ENCODE assay signal across 17 cellular contexts in the genomic region with DNA sequence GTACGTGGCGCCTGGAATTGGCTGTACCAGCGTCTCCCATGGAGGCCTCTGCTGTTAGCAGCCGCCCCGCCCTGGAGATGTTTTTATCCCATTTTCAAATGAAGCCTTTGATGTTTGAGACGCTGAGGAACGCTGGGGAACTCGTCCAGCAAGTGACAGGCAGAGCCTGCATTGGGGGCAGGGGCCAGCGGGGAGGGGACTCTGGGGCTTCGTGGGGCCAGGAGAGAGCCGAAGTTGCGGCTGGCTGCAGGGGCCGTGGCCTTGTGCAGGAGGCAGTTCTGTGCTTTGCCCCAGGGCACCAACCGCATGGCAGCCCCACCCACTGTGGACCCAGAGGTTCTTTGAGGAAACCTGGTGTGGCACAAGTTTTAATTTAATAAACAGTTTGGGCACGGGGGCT. TPM values are rescaled to one million over a fixed set of nuclear protein-coding genes. Genes with fewer than 3 reads are reported as not detected.
DNase-seq lines count a peak whose midpoint lies in the region; ATAC-seq, FAIRE-seq and TF ChIP-seq lines count a peak whose summit lies in the region.
"Had no signal": no experiment of that assay in that cellular context is flagged by ENCODE, and none has a peak within 500 bp of the region (broad histone marks: within the 10 kb centered on the region; RNA-seq: fewer than 3 reads in every experiment).

No MANE protein-coding gene starts in this region.

- H3K27me3 ChIP-seq in HepG2 (ENCODE audit: control insufficient read depth in 1 of 2, insufficient read depth in 2 of 2, low read length in 2 of 2) (no peaks in the 10 kb centered on the region), right lobe of liver (no peaks in the 10 kb centered on the region), uterus (no peaks in the 10 kb centered on the region)

- peaks cover 11% of the 10 kb centered on the region for H3K4me1 Mint-ChIP-seq in type B pancreatic cell (ENCODE audit: unreplicated experiment)

- H3K9me3 Mint-ChIP-seq in type B pancreatic cell: no peaks in the 10 kb centered on the region
- H3K9me3 Mint-ChIP-seq: CD8-positive, alpha-beta T cell had no signal

- TSS peak; percentile 49 for BruUV-seq in HepG2 (replicated peaks; lab: Mats Ljungman, UMichigan)

- POLR2A ChIA-PET in HepG2 (lab: Yijun Ruan, JAX): no interaction called here

- no peak for DNase-seq in HepG2 (ENCODE audit: low spot score)
- DNase-seq in right lobe of liver: no peak
- no peak for DNase-seq in left colon
- no peak for DNase-seq in type B pancreatic cell (ENCODE audit: extremely low spot score, unreplicated experiment)
- DNase-seq in uterus: no peak
- DNase-seq in ecto neural progenitor cell (ENCODE audit: low spot score): no peak
- DNase-seq: CD8-positive, alpha-beta T cell; NCI-H1105; NCI-H2081; NCI-H774; OCI-M1 had no signal

- TF ChIP-seq EP300 in HepG2 (IDR thresholded peaks at IDR 0.05; ENCODE audit: low read depth in 2 of 2, low read length in 2 of 2) (no peak), HepG2 (CRISPR knock-in tag; IDR thresholded peaks at IDR 0.05; ENCODE audit: borderline replicate concordance) (no peak)

- H3K27ac Mint-ChIP-seq in type B pancreatic cell: peak overlapping the region; percentile 90
- H3K27ac Mint-ChIP-seq: CD8-positive, alpha-beta T cell had no signal

- ATAC-seq in HepG2 (no peak), right lobe of liver (no peak), left colon (peak; percentile 9)
- ATAC-seq: CD8-positive, alpha-beta T cell had no signal

- H3K27me3 Mint-ChIP-seq in type B pancreatic cell: no peaks in the 10 kb centered on the region

- in situ Hi-C loops in HepG2 (cut with HindIII; ENCODE audit: extremely low pct_ligation_motif_present, low pct_unique_long_range_greater_than_20kb): no loop called here

- no peak overlapping the region for H3K9ac ChIP-seq in HepG2 (ENCODE audit: insufficient read depth, low read depth, low read length)

- H3K4me3 Mint-ChIP-seq in type B pancreatic cell: peak overlapping the region; percentile 77
- H3K4me3 Mint-ChIP-seq: CD8-positive, alpha-beta T cell had no signal

- no peak overlapping the region for H3K27ac ChIP-seq in HepG2 (ENCODE audit: extremely low read length, insufficient read depth, low read length)
- H3K27ac ChIP-seq in right lobe of liver: no peak overlapping the region
- H3K27ac ChIP-seq in uterus: no peak overlapping the region

- TF ChIP-seq POLR2A in HepG2 (IDR thresholded peaks at IDR 0.05; ENCODE audit: insufficient read depth in 1 of 2, low read depth in 2 of 2, low read length in 2 of 2): no peak
- TF ChIP-seq POLR2A in right lobe of liver (IDR thresholded peaks at IDR 0.05): no peak
- TF ChIP-seq POLR2A in uterus (IDR thresholded peaks at IDR 0.05): no peak

- no peak for TF ChIP-seq RAD21 in HepG2 (CRISPR knock-in tag; IDR thresholded peaks at IDR 0.05)

- peaks cover 14% of the 10 kb centered on the region for H3K36me3 Mint-ChIP-seq in type B pancreatic cell

- intact Hi-C loops in HepG2 (cut with micrococcal nuclease; ENCODE audit: unreplicated experiment) (no loop called here), right lobe of liver (cut with DNase I) (no loop called here), left colon (cut with DNase I, micrococcal nuclease) (no loop called here), uterus (cut with DNase I; ENCODE audit: low total_unique reads) (no loop called here)

- no peak for TF ChIP-seq CTCF in HepG2 (CRISPR knock-in tag; IDR thresholded peaks at IDR 0.05)
- TF ChIP-seq CTCF in right lobe of liver (IDR thresholded peaks at IDR 0.05): no peak
- TF ChIP-seq CTCF in type B pancreatic cell (conservative IDR thresholded peaks at IDR 0.05): no peak
- TF ChIP-seq CTCF in uterus (IDR thresholded peaks at IDR 0.05): no peak

- H3K9me3 ChIP-seq in HepG2 (ENCODE audit: low read length): no peaks in the 10 kb centered on the region
- H3K9me3 ChIP-seq in right lobe of liver: no peaks in the 10 kb centered on the region
- H3K9me3 ChIP-seq in uterus: no peaks in the 10 kb centered on the region

- no peak overlapping the region for H3K4me3 ChIP-seq in HepG2 (replicated peaks in 1 of 3; ENCODE audit: insufficient read depth in 1 of 3, low read depth in 2 of 3, low read length in 3 of 3)
- no peak overlapping the region for H3K4me3 ChIP-seq in right lobe of liver
- no peak overlapping the region for H3K4me3 ChIP-seq in uterus

- no peak overlapping the region for H3K4me2 ChIP-seq in HepG2 (ENCODE audit: low read depth, low read length)

- CTCF ChIA-PET in HepG2 (lab: Yijun Ruan, JAX; ENCODE audit: low intra/inter-chr PET ratio, low total read pairs): no interaction called here

- peaks cover 9% of the 10 kb centered on the region for H3K4me1 ChIP-seq in HepG2 (ENCODE audit: insufficient read depth, low read length)
- no peaks in the 10 kb centered on the region for H3K4me1 ChIP-seq in right lobe of liver
- H3K4me1 ChIP-seq in uterus: no peaks in the 10 kb centered on the region

- H4K20me1 ChIP-seq in HepG2 (ENCODE audit: insufficient read depth, low read length): no peaks in the 10 kb centered on the region

- H2AFZ ChIP-seq in HepG2 (ENCODE audit: low read length): no peak overlapping the region

- H3K36me3 ChIP-seq in HepG2 (replicated peaks in 1 of 2; ENCODE audit: control insufficient read depth in 1 of 2, insufficient read depth in 2 of 2, low read length in 2 of 2): no peaks in the 10 kb centered on the region; a peak in 2 of 5 replicates
- H3K36me3 ChIP-seq in right lobe of liver: peaks cover 0 to 17% (median 0%) of the 10 kb centered on the region in 4 donors
- no peaks in the 10 kb centered on the region for H3K36me3 ChIP-seq in uterus

- no peaks in the 10 kb centered on the region for H3K79me2 ChIP-seq in HepG2 (ENCODE audit: insufficient read depth, low read length)

- 95% methylated on average over 14 of the region's 15 CpGs for WGBS in HepG2 (ENCODE audit: low lambda C conversion rate)
- 83% methylated on average over 6 of the region's 15 CpGs for WGBS in right lobe of liver (ENCODE audit: insufficient coverage, low coverage, low lambda C conversion rate, missing lambda C conversion rate)

- no peak for FAIRE-seq in HepG2 (lab: Jason Lieb, UNC)
- FAIRE-seq: D721Med, GM12892, H1 had no signal

RNA-seq across cellular contexts. Expression of a gene that starts 13.5 kb away (rescaled TPM):
- 3.4 and 15.2 TPM in 2 replicates for total RNA-seq in HepG2 (2016; rRNA removed; fragmentation: Illumina TruSeq; extraction: Trizol)
- total RNA-seq in HepG2 (2016; cell fraction: cytosol; rRNA removed; fragmentation: Illumina TruSeq; extraction: Trizol; ENCODE audit: low read depth): 6.9 and 7.1 TPM in 2 replicates
- total RNA-seq in HepG2 (2016; cell fraction: insoluble cytoplasmic fraction; rRNA removed; fragmentation: Illumina TruSeq; extraction: Trizol): 2.9 and 18.4 TPM in 2 replicates
- total RNA-seq in HepG2 (2016; cell fraction: membrane; rRNA removed; fragmentation: Illumina TruSeq; extraction: Trizol): 7.4 and 8.6 TPM in 2 replicates
- total RNA-seq in HepG2 (2016; cell fraction: nucleus; rRNA removed; fragmentation: Illumina TruSeq; extraction: Trizol): 23.4 and 26.4 TPM in 2 replicates
- 14.9 and 20.5 TPM in 2 replicates for polyA plus RNA-seq in HepG2 (2011; rRNA removed)
- polyA plus RNA-seq in HepG2 (2011; cell fraction: cytosol; rRNA removed): 6.0 and 9.1 TPM in 2 replicates
- 268 and 341 TPM in 2 replicates for polyA plus RNA-seq in HepG2 (2011; cell fraction: nucleus; rRNA removed)
- polyA plus RNA-seq in HepG2 (2012): 23.1 and 25.3 TPM in 2 replicates
- 1.2 and 1.3 TPM in 2 replicates for polyA plus RNA-seq in HepG2 (2016; cell fraction: cytosol; fragmentation: Illumina TruSeq; extraction: Trizol; ENCODE audit: low read depth)
- 3.0 and 4.0 TPM in 2 replicates for polyA plus RNA-seq in HepG2 (2016; cell fraction: insoluble cytoplasmic fraction; fragmentation: Illumina TruSeq; extraction: Trizol; ENCODE audit: low read depth)
- polyA plus RNA-seq in HepG2 (2016; cell fraction: membrane; fragmentation: Illumina TruSeq; extraction: Trizol; ENCODE audit: low read depth): 2.8 and 3.3 TPM in 2 replicates
- polyA plus RNA-seq in HepG2 (2016; cell fraction: nucleus; fragmentation: Illumina TruSeq; extraction: Trizol; ENCODE audit: insufficient read depth, low read depth): 101 and 111 TPM in 2 replicates
- 14.4 and 27.8 TPM in 2 replicates for polyA minus RNA-seq in HepG2 (2011; rRNA and poly(A)+ RNA removed; ENCODE audit: low replicate concordance)
- polyA minus RNA-seq in HepG2 (2011; cell fraction: cytosol; rRNA and poly(A)+ RNA removed): 5.8 and 11.0 TPM in 2 replicates
- polyA minus RNA-seq in HepG2 (2011; cell fraction: nucleus; rRNA and poly(A)+ RNA removed): 17.9 and 24.7 TPM in 2 replicates
- total RNA-seq in right lobe of liver: 10 to 100 TPM; 11.8 to 39.8 (median 26.5) TPM
- 100 to 1,000 TPM; 142 to 173 TPM for total RNA-seq in left colon
- total RNA-seq in type B pancreatic cell (ENCODE audit: low replicate concordance): 131 and 149 TPM in 2 replicates
- total RNA-seq in uterus: 10 to 100 TPM; 14.3 to 58.5 (median 31.5) TPM

RNA-seq across cellular contexts. Expression of a gene that starts 13.6 kb away (rescaled TPM):
- total RNA-seq in HepG2 (2016; rRNA removed; fragmentation: Illumina TruSeq; extraction: Trizol) (140 and 152 TPM in 2 replicates), right lobe of liver (10 to 100 TPM; 22.4 to 64.2 (median 28.2) TPM), left colon (100 to 1,000 TPM in 1 of 2 donors, 10 to 100 TPM in 1; 67.1 to 101 TPM), type B pancreatic cell (ENCODE audit: low replicate concordance) (125 and 134 TPM in 2 replicates), uterus (100 to 1,000 TPM in 3 of 4 donors, 10 to 100 TPM in 1; 51.8 to 186 (median 142) TPM)
- 44.1 and 45.1 TPM in 2 replicates for total RNA-seq in HepG2 (2016; cell fraction: cytosol; rRNA removed; fragmentation: Illumina TruSeq; extraction: Trizol; ENCODE audit: low read depth)
- total RNA-seq in HepG2 (2016; cell fraction: insoluble cytoplasmic fraction; rRNA removed; fragmentation: Illumina TruSeq; extraction: Trizol): 149 and 168 TPM in 2 replicates
- 74.4 and 75.3 TPM in 2 replicates for total RNA-seq in HepG2 (2016; cell fraction: membrane; rRNA removed; fragmentation: Illumina TruSeq; extraction: Trizol)
- total RNA-seq in HepG2 (2016; cell fraction: nucleus; rRNA removed; fragmentation: Illumina TruSeq; extraction: Trizol): 48.6 and 65.2 TPM in 2 replicates
- polyA plus RNA-seq in HepG2 (2011; rRNA removed): 197 and 205 TPM in 2 replicates
- polyA plus RNA-seq in HepG2 (2011; cell fraction: cytosol; rRNA removed): 474 and 745 TPM in 2 replicates
- 183 and 205 TPM in 2 replicates for polyA plus RNA-seq in HepG2 (2011; cell fraction: nucleus; rRNA removed)
- polyA plus RNA-seq in HepG2 (2012): 107 and 132 TPM in 2 replicates
- polyA plus RNA-seq in HepG2 (2016; cell fraction: cytosol; fragmentation: Illumina TruSeq; extraction: Trizol; ENCODE audit: low read depth): 60.8 and 62.0 TPM in 2 replicates
- 210 and 243 TPM in 2 replicates for polyA plus RNA-seq in HepG2 (2016; cell fraction: insoluble cytoplasmic fraction; fragmentation: Illumina TruSeq; extraction: Trizol; ENCODE audit: low read depth)
- 91.7 and 96.1 TPM in 2 replicates for polyA plus RNA-seq in HepG2 (2016; cell fraction: membrane; fragmentation: Illumina TruSeq; extraction: Trizol; ENCODE audit: low read depth)
- 132 and 138 TPM in 2 replicates for polyA plus RNA-seq in HepG2 (2016; cell fraction: nucleus; fragmentation: Illumina TruSeq; extraction: Trizol; ENCODE audit: insufficient read depth, low read depth)
- polyA minus RNA-seq in HepG2 (2011; rRNA and poly(A)+ RNA removed; ENCODE audit: low replicate concordance): 42.2 and 52.7 TPM in 2 replicates
- polyA minus RNA-seq in HepG2 (2011; cell fraction: cytosol; rRNA and poly(A)+ RNA removed): 19.9 and 26.7 TPM in 2 replicates
- polyA minus RNA-seq in HepG2 (2011; cell fraction: nucleus; rRNA and poly(A)+ RNA removed): 24.1 and 27.4 TPM in 2 replicates

RNA-seq across cellular contexts. Expression of a gene that starts 18.1 kb away (rescaled TPM):
- total RNA-seq in HepG2 (2016; rRNA removed; fragmentation: Illumina TruSeq; extraction: Trizol) (1.4 and 2.5 TPM in 2 replicates), right lobe of liver (1 to 10 TPM in 3 of 6 experiments, under 1 TPM in 3; 0.12 to 6.7 (median 2.9) TPM), left colon (under 1 TPM; 0.25 to 0.34 TPM), type B pancreatic cell (ENCODE audit: low replicate concordance) (0.41 TPM in 1 of 2 replicates, not detected in the other), uterus (under 1 TPM in 1 of 4 donors, not detected in 3; 0.69 TPM)
- total RNA-seq in HepG2 (2016; cell fraction: cytosol; rRNA removed; fragmentation: Illumina TruSeq; extraction: Trizol; ENCODE audit: low read depth): 0.62 and 1.7 TPM in 2 replicates
- 1.4 and 2.0 TPM in 2 replicates for total RNA-seq in HepG2 (2016; cell fraction: insoluble cytoplasmic fraction; rRNA removed; fragmentation: Illumina TruSeq; extraction: Trizol)
- 0.99 and 1.0 TPM in 2 replicates for total RNA-seq in HepG2 (2016; cell fraction: membrane; rRNA removed; fragmentation: Illumina TruSeq; extraction: Trizol)
- total RNA-seq in HepG2 (2016; cell fraction: nucleus; rRNA removed; fragmentation: Illumina TruSeq; extraction: Trizol): 0.81 and 3.7 TPM in 2 replicates
- polyA plus RNA-seq in HepG2 (2011; rRNA removed): 5.2 and 11.1 TPM in 2 replicates
- polyA plus RNA-seq in HepG2 (2011; cell fraction: cytosol; rRNA removed): 2.1 and 2.3 TPM in 2 replicates
- 54.9 and 71.6 TPM in 2 replicates for polyA plus RNA-seq in HepG2 (2011; cell fraction: nucleus; rRNA removed)
- polyA plus RNA-seq in HepG2 (2012): 5.1 and 14.1 TPM in 2 replicates
- polyA plus RNA-seq in HepG2 (2016; cell fraction: cytosol; fragmentation: Illumina TruSeq; extraction: Trizol; ENCODE audit: low read depth): 0.45 and 0.55 TPM in 2 replicates
- 1.1 and 1.2 TPM in 2 replicates for polyA plus RNA-seq in HepG2 (2016; cell fraction: insoluble cytoplasmic fraction; fragmentation: Illumina TruSeq; extraction: Trizol; ENCODE audit: low read depth)
- 0.57 and 0.72 TPM in 2 replicates for polyA plus RNA-seq in HepG2 (2016; cell fraction: membrane; fragmentation: Illumina TruSeq; extraction: Trizol; ENCODE audit: low read depth)
- polyA plus RNA-seq in HepG2 (2016; cell fraction: nucleus; fragmentation: Illumina TruSeq; extraction: Trizol; ENCODE audit: insufficient read depth, low read depth): 3.4 and 5.2 TPM in 2 replicates
- polyA minus RNA-seq in HepG2 (2011; rRNA and poly(A)+ RNA removed; ENCODE audit: low replicate concordance): 4.8 TPM in 1 of 2 replicates, not detected in the other
- polyA minus RNA-seq in HepG2 (2011; cell fraction: cytosol; rRNA and poly(A)+ RNA removed): 1.7 and 2.6 TPM in 2 replicates
- 10.8 and 12.4 TPM in 2 replicates for polyA minus RNA-seq in HepG2 (2011; cell fraction: nucleus; rRNA and poly(A)+ RNA removed)
- total RNA-seq: A172; CD8-positive, alpha-beta T cell; RPMI7951 had no signal
- polyA plus RNA-seq: BJ had no signal

RNA-seq across cellular contexts. Expression of a gene that starts 34.0 kb away (rescaled TPM):
- total RNA-seq in HepG2 (2016; rRNA removed; fragmentation: Illumina TruSeq; extraction: Trizol) (not detected in 2 replicates), right lobe of liver (not detected), left colon (not detected), type B pancreatic cell (ENCODE audit: low replicate concordance) (not detected in 2 replicates), uterus (not detected)
- total RNA-seq in HepG2 (2016; cell fraction: cytosol; rRNA removed; fragmentation: Illumina TruSeq; extraction: Trizol; ENCODE audit: low read depth): not detected in 2 replicates
- total RNA-seq in HepG2 (2016; cell fraction: insoluble cytoplasmic fraction; rRNA removed; fragmentation: Illumina TruSeq; extraction: Trizol): not detected in 2 replicates
- total RNA-seq in HepG2 (2016; cell fraction: membrane; rRNA removed; fragmentation: Illumina TruSeq; extraction: Trizol): not detected in 2 replicates
- total RNA-seq in HepG2 (2016; cell fraction: nucleus; rRNA removed; fragmentation: Illumina TruSeq; extraction: Trizol): not detected in 2 replicates
- not detected in 2 replicates for polyA plus RNA-seq in HepG2 (2011; rRNA removed)
- polyA plus RNA-seq in HepG2 (2011; cell fraction: cytosol; rRNA removed): not detected in 2 replicates
- polyA plus RNA-seq in HepG2 (2011; cell fraction: nucleus; rRNA removed): not detected in 2 replicates
- polyA plus RNA-seq in HepG2 (2012): not detected in 2 replicates
- not detected in 2 replicates for polyA plus RNA-seq in HepG2 (2016; cell fraction: cytosol; fragmentation: Illumina TruSeq; extraction: Trizol; ENCODE audit: low read depth)
- not detected in 2 replicates for polyA plus RNA-seq in HepG2 (2016; cell fraction: insoluble cytoplasmic fraction; fragmentation: Illumina TruSeq; extraction: Trizol; ENCODE audit: low read depth)
- polyA plus RNA-seq in HepG2 (2016; cell fraction: membrane; fragmentation: Illumina TruSeq; extraction: Trizol; ENCODE audit: low read depth): not detected in 2 replicates
- polyA plus RNA-seq in HepG2 (2016; cell fraction: nucleus; fragmentation: Illumina TruSeq; extraction: Trizol; ENCODE audit: insufficient read depth, low read depth): not detected in 2 replicates
- polyA minus RNA-seq in HepG2 (2011; rRNA and poly(A)+ RNA removed; ENCODE audit: low replicate concordance): not detected in 2 replicates
- polyA minus RNA-seq in HepG2 (2011; cell fraction: cytosol; rRNA and poly(A)+ RNA removed): not detected in 2 replicates
- not detected in 2 replicates for polyA minus RNA-seq in HepG2 (2011; cell fraction: nucleus; rRNA and poly(A)+ RNA removed)
- total RNA-seq: A172, H1, RPMI7951 had no signal
- polyA plus RNA-seq: BJ had no signal
